In genomic region chr9:87578625-87579024, GRCh38 we compare ENCODE assay signal across 16 cellular contexts.
"Had no signal": no experiment of that assay in that cellular context is flagged by ENCODE, and none has a peak within 500 bp of the region (broad histone marks: within the 10 kb centered on the region; RNA-seq: fewer than 3 reads in every experiment).

No MANE protein-coding gene starts in this region.

- DNase-seq: activated CD4-positive, alpha-beta T cell treated with anti-CD3 and anti-CD28 coated beads, Interleukin-2, amount 50 U/mL, for 4 hours; activated effector memory CD4-positive, alpha-beta T cell treated with anti-CD3 and anti-CD28 coated beads, Interleukin-2, amount 50 U/mL, for 16 hours; activated T-cell treated with anti-CD3 and anti-CD28 coated beads, Interleukin-2, amount 50 U/mL, for 4 hours; anterior cingulate cortex; foreskin fibroblast; glutamatergic neuron; left colon; nephron progenitor cell; psoas muscle; sigmoid colon; stimulated activated CD4-positive, alpha-beta T cell treated with anti-CD3 and anti-CD28 coated beads, Interleukin-4, amount 100 ng/mL, for 1 hour; stimulated activated CD8-positive, alpha-beta memory T cell treated with anti-CD3 and anti-CD28 coated beads, Interleukin-4, amount 100 ng/mL, for 48 hours; stimulated activated naive CD8-positive, alpha-beta T cell treated with anti-CD3 and anti-CD28 coated beads, Interleukin-15, Interleukin-2, amounts not matched to agents 100 U/mL and 50 U/mL, for 24 hours; T1000 had no signal

- H3K36me3 Mint-ChIP-seq: activated naive CD8-positive, alpha-beta T cell had no signal

- H3K4me3 Mint-ChIP-seq: activated naive CD8-positive, alpha-beta T cell; activated T-cell treated with anti-CD3 and anti-CD28 coated beads, Interleukin-2, amount 50 U/mL, for 4 hours; nephron progenitor cell had no signal

- H3K9me3 Mint-ChIP-seq: activated T-cell treated with anti-CD3 and anti-CD28 coated beads, Interleukin-2, amount 50 U/mL, for 4 hours; nephron progenitor cell had no signal

- ATAC-seq: activated CD4-positive, CD25-positive, alpha-beta regulatory T cell treated with anti-CD3 and anti-CD28 coated beads, Interleukin-2, amount 50 U/mL, for 24 hours; activated T-cell treated with anti-CD3 and anti-CD28 coated beads, Interleukin-2, amount 50 U/mL, for 4 hours; left colon; psoas muscle; stimulated activated naive CD8-positive, alpha-beta T cell treated with anti-CD3 and anti-CD28 coated beads, Interleukin-15, Interleukin-2, amounts not matched to agents 100 U/mL and 50 U/mL, for 24 hours had no signal

- H3K27me3 Mint-ChIP-seq: activated naive CD8-positive, alpha-beta T cell had no signal

- H3K27ac Mint-ChIP-seq: activated naive CD8-positive, alpha-beta T cell had no signal
